In genomic region chr15:30043211-30043655, GRCh38 we compare ENCODE assay signal across 10 cellular contexts. TPM values are rescaled to one million over a fixed set of nuclear protein-coding genes. Genes with fewer than 3 reads are reported as not detected.
DNase-seq lines count a peak whose midpoint lies in the region; ATAC-seq lines count a peak whose summit lies in the region.
"Had no signal": no experiment of that assay in that cellular context is flagged by ENCODE, and none has a peak within 500 bp of the region (broad histone marks: within the 10 kb centered on the region; RNA-seq: fewer than 3 reads in every experiment).

No MANE protein-coding gene starts in this region.

- no peak for ATAC-seq in stimulated activated effector memory CD8-positive, alpha-beta T cell treated with anti-CD3 and anti-CD28 coated beads, Interleukin-12 subunit alpha, Interleukin-12 subunit beta, amount 100 ng/mL, for 72 hours
- ATAC-seq in HG02981 (IDR thresholded peaks at IDR 0.05; ENCODE audit: unreplicated experiment), result no peak
- ATAC-seq: stimulated activated naive CD8-positive, alpha-beta T cell treated with anti-CD3 and anti-CD28 coated beads, Interleukin-15, Interleukin-2, amounts not matched to agents 100 U/mL and 50 U/mL, for 24 hours had no signal

- DNase-seq in Ammon's horn (ENCODE audit: low spot score), result peak; percentile 78
- DNase-seq in M059J (ENCODE audit: low read depth), result peak; percentile 48
- DNase-seq in cerebellar cortex (ENCODE audit: low spot score), result peak; percentile 17
- peak; percentile 18 for DNase-seq in myocyte (ENCODE audit: low read depth)
- no peak for DNase-seq in stimulated activated effector memory CD8-positive, alpha-beta T cell treated with anti-CD3 and anti-CD28 coated beads, Interleukin-12 subunit alpha, Interleukin-12 subunit beta, amount 100 ng/mL, for 72 hours (ENCODE audit: low spot score in 2 of 2)
- DNase-seq in NCI-H146 treated with DMSO at 0.1 percent for 48 hours (lab: John Stamatoyannopoulos, UW; ENCODE audit: unreplicated experiment), result no peak
- no peak for DNase-seq in activated CD4-positive, alpha-beta T cell treated with anti-CD3 and anti-CD28 coated beads, Interleukin-2, amount 10 ng/mL, durations not matched to agents 24 days and 14 days
- DNase-seq: effector memory CD4-positive, alpha-beta T cell; stimulated activated naive CD8-positive, alpha-beta T cell treated with anti-CD3 and anti-CD28 coated beads, Interleukin-15, Interleukin-2, amounts not matched to agents 100 U/mL and 50 U/mL, for 24 hours had no signal

- intact Hi-C loops in activated CD4-positive, alpha-beta T cell treated with anti-CD3 and anti-CD28 coated beads, Interleukin-2, amount 10 ng/mL, durations not matched to agents 24 days and 14 days (cut with micrococcal nuclease), result no loop called here

- no peaks in the 10 kb centered on the region for H3K4me1 Mint-ChIP-seq in stimulated activated effector memory CD8-positive, alpha-beta T cell treated with anti-CD3 and anti-CD28 coated beads, Interleukin-12 subunit alpha, Interleukin-12 subunit beta, amount 100 ng/mL, for 72 hours
- H3K4me1 Mint-ChIP-seq in activated CD4-positive, alpha-beta T cell treated with anti-CD3 and anti-CD28 coated beads, Interleukin-2, amount 10 ng/mL, durations not matched to agents 24 days and 14 days, result no peaks in the 10 kb centered on the region

- no peaks in the 10 kb centered on the region for H3K36me3 Mint-ChIP-seq in stimulated activated effector memory CD8-positive, alpha-beta T cell treated with anti-CD3 and anti-CD28 coated beads, Interleukin-12 subunit alpha, Interleukin-12 subunit beta, amount 100 ng/mL, for 72 hours
- no peaks in the 10 kb centered on the region for H3K36me3 Mint-ChIP-seq in activated CD4-positive, alpha-beta T cell treated with anti-CD3 and anti-CD28 coated beads, Interleukin-2, amount 10 ng/mL, durations not matched to agents 24 days and 14 days (ENCODE audit: low read depth)

- H3K4me3 Mint-ChIP-seq in stimulated activated effector memory CD8-positive, alpha-beta T cell treated with anti-CD3 and anti-CD28 coated beads, Interleukin-12 subunit alpha, Interleukin-12 subunit beta, amount 100 ng/mL, for 72 hours, result no peak overlapping the region
- no peak overlapping the region for H3K4me3 Mint-ChIP-seq in activated CD4-positive, alpha-beta T cell treated with anti-CD3 and anti-CD28 coated beads, Interleukin-2, amount 10 ng/mL, durations not matched to agents 24 days and 14 days

- no peaks in the 10 kb centered on the region for H3K27me3 Mint-ChIP-seq in activated CD4-positive, alpha-beta T cell treated with anti-CD3 and anti-CD28 coated beads, Interleukin-2, amount 10 ng/mL, durations not matched to agents 24 days and 14 days

- no peaks in the 10 kb centered on the region for H3K9me3 Mint-ChIP-seq in stimulated activated effector memory CD8-positive, alpha-beta T cell treated with anti-CD3 and anti-CD28 coated beads, Interleukin-12 subunit alpha, Interleukin-12 subunit beta, amount 100 ng/mL, for 72 hours
- no peaks in the 10 kb centered on the region for H3K9me3 Mint-ChIP-seq in activated CD4-positive, alpha-beta T cell treated with anti-CD3 and anti-CD28 coated beads, Interleukin-2, amount 10 ng/mL, durations not matched to agents 24 days and 14 days

- H3K27ac Mint-ChIP-seq in stimulated activated effector memory CD8-positive, alpha-beta T cell treated with anti-CD3 and anti-CD28 coated beads, Interleukin-12 subunit alpha, Interleukin-12 subunit beta, amount 100 ng/mL, for 72 hours, result no peak overlapping the region
- H3K27ac Mint-ChIP-seq in activated CD4-positive, alpha-beta T cell treated with anti-CD3 and anti-CD28 coated beads, Interleukin-2, amount 10 ng/mL, durations not matched to agents 24 days and 14 days, result no peak overlapping the region

RNA-seq across cellular contexts. Expression of gene GOLGA8J, which starts 39.5 kb away (rescaled TPM):
- 0.34 TPM in 1 of 2 replicates, not detected in the other for total RNA-seq in M059J (2014; rRNA removed; shearing (Covaris generic))
- total RNA-seq in myocyte, result not detected in 2 replicates
- polyA plus RNA-seq in myocyte (2012), result 0.08 TPM
- not detected in 2 replicates for total RNA-seq in activated CD4-positive, alpha-beta T cell treated with anti-CD3 and anti-CD28 coated beads, Interleukin-2, amount 10 ng/mL, durations not matched to agents 24 days and 14 days

Comparison
In these comparisons a context has a peak if more than half of its experiments do, and no peak if none do; other contexts are left out.
1. DNase-seq: peak in Ammon's horn (single experiment), M059J (single experiment), cerebellar cortex (single experiment) and myocyte (single experiment); none in stimulated activated effector memory CD8-positive, alpha-beta T cell treated with anti-CD3 and anti-CD28 coated beads, Interleukin-12 subunit alpha, Interleukin-12 subunit beta, amount 100 ng/mL, for 72 hours (0 of 2), NCI-H146 treated with DMSO at 0.1 percent for 48 hours (single experiment) and activated CD4-positive, alpha-beta T cell treated with anti-CD3 and anti-CD28 coated beads, Interleukin-2, amount 10 ng/mL, durations not matched to agents 24 days and 14 days (single experiment).